ENCODE assay signal across 8 cellular contexts in genomic region chr9:97237311-97237786, GRCh38.
A peak's percentile ranks its signal among the peaks of the same experiment; 100 is the strongest.
DNase-seq lines count a peak whose midpoint lies in the region; ATAC-seq and TF ChIP-seq lines count a peak whose summit lies in the region.

No MANE protein-coding gene starts in this region.

- CTCF ChIA-PET in CD8-positive, alpha-beta memory T cell (lab: Charles Lee), result interaction anchor here (1.7 kb wide), 1 partner anchor 15 kb away, joined by 8 read pairs; no protein-coding TSS in a partner anchor
- CTCF ChIA-PET in PC-9 (lab: Charles Lee), result interaction anchor here (0.6 to 0.7 kb wide), 2 partner anchors 65 to 408 kb away, joined by 3 to 6 read pairs; no protein-coding TSS in a partner anchor

- H3K9me3 ChIP-seq in CD8-positive, alpha-beta memory T cell (ENCODE audit: low read length), result no peaks in the 10 kb centered on the region
- no peaks in the 10 kb centered on the region for H3K9me3 ChIP-seq in MG63
- no peaks in the 10 kb centered on the region for H3K9me3 ChIP-seq in PC-9 (ENCODE audit: insufficient read depth, low read depth)

- no peaks in the 10 kb centered on the region for H3K36me3 ChIP-seq in CD8-positive, alpha-beta memory T cell (ENCODE audit: insufficient read depth, low read length)
- H3K36me3 ChIP-seq in MG63 (no peaks in the 10 kb centered on the region), PC-9 (ENCODE audit: low read depth) (no peaks in the 10 kb centered on the region)

- H4K20me1 ChIP-seq in PC-9 (ENCODE audit: insufficient read depth), result no peaks in the 10 kb centered on the region

- H3K27me3 Mint-ChIP-seq in CD8-positive, alpha-beta memory T cell, result no peaks in the 10 kb centered on the region
- peaks cover 0 to 10% of the 10 kb centered on the region in 2 donors for H3K27me3 Mint-ChIP-seq in natural killer cell (ENCODE audit: low read depth in 2 of 2)

- H3K9me2 ChIP-seq in PC-9 (ENCODE audit: insufficient read depth), result no peaks in the 10 kb centered on the region

- peaks cover 2 to 6% (median 3%) of the 10 kb centered on the region in 3 donors for H3K36me3 Mint-ChIP-seq in CD8-positive, alpha-beta memory T cell
- no peaks in the 10 kb centered on the region for H3K36me3 Mint-ChIP-seq in natural killer cell

- ATAC-seq in natural killer cell (no peak), HG03342 (IDR thresholded peaks at IDR 0.05; ENCODE audit: unreplicated experiment) (no peak)

- H3K4me2 ChIP-seq in PC-9, result no peak overlapping the region

- H3F3A ChIP-seq in PC-9 (ENCODE audit: insufficient read depth, low read depth), result no peaks in the 10 kb centered on the region

- no peaks in the 10 kb centered on the region for H3K27me3 ChIP-seq in CD8-positive, alpha-beta memory T cell (ENCODE audit: insufficient read depth, low read length, poor library complexity, severe bottlenecking)
- H3K27me3 ChIP-seq in MG63 (no peaks in the 10 kb centered on the region), PC-9 (ENCODE audit: insufficient read depth, low read depth) (no peaks in the 10 kb centered on the region)

- H3K4me3 ChIP-seq in CD8-positive, alpha-beta memory T cell (ENCODE audit: low read length), result no peak overlapping the region
- peak overlapping the region; percentile 65 for H3K4me3 ChIP-seq in MG63
- peak overlapping the region; percentile 69 for H3K4me3 ChIP-seq in choroid plexus epithelial cell (ENCODE audit: low read depth, low read length)
- H3K4me3 ChIP-seq in PC-9, result no peak overlapping the region

- TF ChIP-seq CTCF in choroid plexus epithelial cell (conservative IDR thresholded peaks at IDR 0.05; ENCODE audit: low read depth, low read length) (no peak), natural killer cell (IDR thresholded peaks at IDR 0.05) (no peak), PC-9 (conservative IDR thresholded peaks at IDR 0.05) (no peak)

- intact Hi-C loops in natural killer cell (cut with micrococcal nuclease), result no loop called here
- intact Hi-C loops in PC-9 (cut with micrococcal nuclease; ENCODE audit: unreplicated experiment), result loop anchor here (5.0 kb wide), 1 partner anchor 380 kb away; no protein-coding TSS in a partner anchor

- no peak overlapping the region for H2AFZ ChIP-seq in PC-9

- peak overlapping the region in 4 of 8 donors; percentile 51 to 91 (median 84) for H3K27ac Mint-ChIP-seq in CD8-positive, alpha-beta memory T cell
- H3K27ac Mint-ChIP-seq in natural killer cell, result peak overlapping the region in 1 of 2 donors; percentile 89

- no TSS peak for BruUV-seq in PC-9 (replicated peaks; lab: Mats Ljungman, UMichigan)

- H3K27ac ChIP-seq in CD8-positive, alpha-beta memory T cell (ENCODE audit: low read depth, low read length), result peak overlapping the region; percentile 79
- no peak overlapping the region for H3K27ac ChIP-seq in PC-9

- H3K4me1 Mint-ChIP-seq in CD8-positive, alpha-beta memory T cell, result peaks cover 23 to 38% (median 36%) of the 10 kb centered on the region in 3 donors
- H3K4me1 Mint-ChIP-seq in natural killer cell, result peaks cover 16 to 25% of the 10 kb centered on the region in 2 donors

- peak overlapping the region; percentile 90 to 97 (median 93) for H3K4me3 Mint-ChIP-seq in CD8-positive, alpha-beta memory T cell
- H3K4me3 Mint-ChIP-seq in natural killer cell, result peak overlapping the region; percentile 96

- H3K4me1 ChIP-seq in CD8-positive, alpha-beta memory T cell (ENCODE audit: insufficient read depth, low read length), result peaks cover 5% of the 10 kb centered on the region
- H3K4me1 ChIP-seq in PC-9 (replicated peaks; ENCODE audit: insufficient read depth), result no peaks in the 10 kb centered on the region

- no peak for DNase-seq in CD8-positive, alpha-beta memory T cell
- DNase-seq in MG63 (no peak), choroid plexus epithelial cell (ENCODE audit: low read depth) (peak; percentile 11), natural killer cell (no peak), SW 1271 (lab: John Stamatoyannopoulos, UW) (no peak), hippocampal formation (lab: John Stamatoyannopoulos, UW) (no peak), PC-9 (no peak)

- POLR2A ChIA-PET in CD8-positive, alpha-beta memory T cell (lab: Charles Lee), result interaction anchor here (1.2 to 1.9 kb wide), 2 partner anchors 16 to 396 kb away, joined by 4 to 7 read pairs; partner anchors contain the start of gene TSTD2
- POLR2A ChIA-PET in PC-9 (lab: Charles Lee; ENCODE audit: unreplicated experiment), result interaction anchor here (1.1 kb wide), 1 partner anchor 377 kb away, joined by 3 read pairs; no protein-coding TSS in a partner anchor

- H3K9me3 Mint-ChIP-seq in CD8-positive, alpha-beta memory T cell, result no peaks in the 10 kb centered on the region
- H3K9me3 Mint-ChIP-seq in natural killer cell, result no peaks in the 10 kb centered on the region

- H3K79me2 ChIP-seq in PC-9 (ENCODE audit: low read depth), result no peaks in the 10 kb centered on the region

Comparison
In these comparisons a context has a peak if more than half of its experiments do, and no peak if none do; other contexts are left out.
1. H3K4me3 ChIP-seq: peak in MG63 (single experiment) and choroid plexus epithelial cell (single experiment); none in CD8-positive, alpha-beta memory T cell (single experiment) and PC-9 (single experiment).